ENCODE assay signal across 17 cellular contexts in the genomic region with DNA sequence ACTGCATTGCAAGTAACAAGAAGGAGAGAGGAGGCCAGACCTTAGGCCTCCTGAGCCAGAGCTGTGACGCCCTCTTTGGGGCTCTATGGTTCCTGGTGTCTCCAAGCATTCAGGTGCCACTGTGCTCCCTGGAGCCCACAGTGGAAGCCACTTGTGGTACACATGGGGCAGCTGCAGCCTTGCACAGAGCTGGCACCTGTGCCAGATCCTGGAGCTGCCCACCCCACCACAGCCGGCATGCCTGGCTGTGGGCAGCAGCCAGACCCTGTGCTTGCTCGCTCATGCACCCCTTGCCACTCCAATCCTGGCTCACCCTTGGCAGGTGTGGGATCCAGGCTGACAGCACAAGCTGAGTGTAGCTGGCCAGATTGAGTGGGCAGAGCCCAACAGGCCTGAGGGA.
"Had no signal": no experiment of that assay in that cellular context is flagged by ENCODE, and none has a peak within 500 bp of the region (broad histone marks: within the 10 kb centered on the region; RNA-seq: fewer than 3 reads in every experiment).

No MANE protein-coding gene starts in this region.

- FAIRE-seq: endometrium, small intestine had no signal

- H3K4me1 ChIP-seq: gastrocnemius medialis, heart right ventricle, left lung, right atrium auricular region, testis, tibial nerve had no signal

- H3K27me3 ChIP-seq: esophagus muscularis mucosa, gastrocnemius medialis, heart right ventricle, left lung, right atrium auricular region, testis, tibial nerve had no signal

- ATAC-seq: gastrocnemius medialis, heart right ventricle, left lung had no signal

- H3K4me3 ChIP-seq: esophagus muscularis mucosa, gastrocnemius medialis, heart right ventricle, left lung, lung, right atrium auricular region, testis, tibial nerve had no signal

- DNase-seq: effector memory CD4-positive, alpha-beta T cell; gastrocnemius medialis; heart right ventricle; hypothalamus; islet precursor cell; mesenchymal stem cell; midbrain; naive B cell; small intestine; stimulated activated CD4-positive, alpha-beta T cell treated with anti-CD3 and anti-CD28 coated beads, Interleukin-2, amount 100 ng/mL, for 48 hours; testis had no signal

- H3K9me3 ChIP-seq: esophagus muscularis mucosa, gastrocnemius medialis, left lung, right atrium auricular region, testis, tibial nerve had no signal

- H3K36me3 ChIP-seq: esophagus muscularis mucosa, gastrocnemius medialis, heart right ventricle, left lung, right atrium auricular region, tibial nerve had no signal

- H3K27ac ChIP-seq: esophagus muscularis mucosa, gastrocnemius medialis, heart right ventricle, left lung, right atrium auricular region, testis, tibial nerve had no signal
